Comparison of ENCODE assay signal across 1 cellular context in the genomic region with DNA sequence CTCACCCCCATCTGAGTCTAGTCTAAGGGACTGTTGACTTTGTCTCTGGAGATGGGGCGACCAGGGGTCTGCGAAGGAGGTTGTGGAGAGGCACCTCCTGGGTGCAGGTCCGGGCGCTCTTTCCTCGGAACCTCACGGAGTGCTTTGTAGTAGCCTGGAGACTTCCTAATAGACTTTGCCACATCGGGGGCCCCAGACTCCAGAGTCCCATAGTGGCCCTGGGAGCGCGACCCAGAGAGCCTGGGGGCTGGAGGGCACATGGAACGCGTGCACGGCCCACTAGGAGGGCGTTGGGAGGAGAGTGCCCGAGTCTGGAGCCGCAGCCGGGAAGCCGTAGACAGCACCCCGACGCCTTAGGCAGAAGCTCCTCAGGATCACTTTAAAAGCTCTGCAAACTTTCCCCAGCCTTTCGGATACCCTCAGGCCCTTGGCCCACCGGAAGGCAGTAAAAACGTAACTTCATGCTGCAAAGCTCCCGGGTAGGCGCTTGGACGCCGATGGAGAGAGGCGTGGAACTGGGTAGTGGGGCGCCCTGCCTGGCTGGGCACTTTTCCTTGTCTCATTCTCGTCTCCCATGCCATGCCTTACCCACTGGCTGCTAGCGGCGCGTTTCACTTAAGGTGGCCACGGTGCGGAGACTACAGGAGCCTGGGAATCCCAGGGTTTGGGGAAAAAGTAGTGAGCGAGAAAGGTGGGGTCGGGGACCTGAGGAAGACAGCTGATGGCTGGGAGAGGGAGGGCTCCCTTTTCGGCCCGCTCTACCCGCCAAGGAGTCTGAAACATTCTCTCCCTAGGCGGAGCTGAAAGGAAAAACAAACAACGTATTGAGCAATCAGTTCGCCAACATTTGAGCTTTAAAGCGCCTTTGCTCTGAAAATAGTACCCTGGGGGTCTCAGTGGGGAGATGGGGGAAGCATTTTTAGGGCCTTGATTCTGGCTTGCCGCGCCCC.
TF ChIP-seq lines count a peak whose summit lies in the region.

No MANE protein-coding gene starts in this region.

TF ChIP-seq in SK-N-SH, 30 proteins besides CTCF, POLR2A, EP300 and RAD21 (continued from another document):
- TF ChIP-seq, protein P1, sequence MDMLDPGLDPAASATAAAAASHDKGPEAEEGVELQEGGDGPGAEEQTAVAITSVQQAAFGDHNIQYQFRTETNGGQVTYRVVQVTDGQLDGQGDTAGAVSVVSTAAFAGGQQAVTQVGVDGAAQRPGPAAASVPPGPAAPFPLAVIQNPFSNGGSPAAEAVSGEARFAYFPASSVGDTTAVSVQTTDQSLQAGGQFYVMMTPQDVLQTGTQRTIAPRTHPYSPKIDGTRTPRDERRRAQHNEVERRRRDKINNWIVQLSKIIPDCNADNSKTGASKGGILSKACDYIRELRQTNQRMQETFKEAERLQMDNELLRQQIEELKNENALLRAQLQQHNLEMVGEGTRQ (IDR thresholded peaks at IDR 0.05; ENCODE audit: borderline replicate concordance, low read depth, low read length) = no peak
- no peak for TF ChIP-seq RXRA (IDR thresholded peaks at IDR 0.05; ENCODE audit: borderline replicate concordance, low read depth)
- no peak for TF ChIP-seq NRF1 (IDR thresholded peaks at IDR 0.05; ENCODE audit: low read depth, low read length)
- no peak for TF ChIP-seq MXI1 (IDR thresholded peaks at IDR 0.05; ENCODE audit: low read depth, low read length)
- no peak for TF ChIP-seq RCOR1 (IDR thresholded peaks at IDR 0.05; ENCODE audit: low read length)
- no peak for TF ChIP-seq FOSL2 (IDR thresholded peaks at IDR 0.05; ENCODE audit: borderline replicate concordance, low read depth)
- no peak for TF ChIP-seq PBX3 (IDR thresholded peaks at IDR 0.05)
- TF ChIP-seq SMC3 (IDR thresholded peaks at IDR 0.05; ENCODE audit: low read depth, low read length) = no peak
- no peak for TF ChIP-seq JUND (IDR thresholded peaks at IDR 0.05)
- TF ChIP-seq, protein P2, sequence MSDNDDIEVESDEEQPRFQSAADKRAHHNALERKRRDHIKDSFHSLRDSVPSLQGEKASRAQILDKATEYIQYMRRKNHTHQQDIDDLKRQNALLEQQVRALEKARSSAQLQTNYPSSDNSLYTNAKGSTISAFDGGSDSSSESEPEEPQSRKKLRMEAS (IDR thresholded peaks at IDR 0.05; ENCODE audit: low read depth) = no peak
- TF ChIP-seq CHD2 (IDR thresholded peaks at IDR 0.05; ENCODE audit: low read length, partially characterized antibody) = no peak
